ENCODE assay signal across 1 cellular context in the genomic region with DNA sequence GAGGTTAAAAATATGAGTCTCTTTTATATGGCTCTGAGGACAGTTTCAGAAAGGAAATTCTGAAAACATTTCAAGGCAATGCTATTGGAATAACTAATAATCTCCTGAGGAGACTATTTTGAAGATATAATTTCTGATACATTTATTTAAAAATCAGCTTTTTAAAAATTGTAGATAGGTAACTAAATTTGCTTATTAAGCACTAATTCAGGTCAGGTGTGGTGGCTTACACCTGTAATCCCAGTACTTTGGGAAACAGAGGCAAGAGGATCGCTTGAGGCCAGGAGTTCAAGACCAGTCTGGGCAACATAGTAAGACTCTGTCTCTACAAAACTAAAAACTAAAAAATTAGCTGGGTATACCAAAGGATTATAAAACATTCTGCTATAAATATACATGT.
TF ChIP-seq lines count a peak whose summit lies in the region.

No MANE protein-coding gene starts in this region.

TF ChIP-seq in IMR-90, 13 proteins besides CTCF, POLR2A, EP300 and RAD21:
- TF ChIP-seq, protein P1, sequence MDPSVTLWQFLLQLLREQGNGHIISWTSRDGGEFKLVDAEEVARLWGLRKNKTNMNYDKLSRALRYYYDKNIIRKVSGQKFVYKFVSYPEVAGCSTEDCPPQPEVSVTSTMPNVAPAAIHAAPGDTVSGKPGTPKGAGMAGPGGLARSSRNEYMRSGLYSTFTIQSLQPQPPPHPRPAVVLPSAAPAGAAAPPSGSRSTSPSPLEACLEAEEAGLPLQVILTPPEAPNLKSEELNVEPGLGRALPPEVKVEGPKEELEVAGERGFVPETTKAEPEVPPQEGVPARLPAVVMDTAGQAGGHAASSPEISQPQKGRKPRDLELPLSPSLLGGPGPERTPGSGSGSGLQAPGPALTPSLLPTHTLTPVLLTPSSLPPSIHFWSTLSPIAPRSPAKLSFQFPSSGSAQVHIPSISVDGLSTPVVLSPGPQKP (IDR thresholded peaks at IDR 0.05; ENCODE audit: borderline replicate concordance, low read depth, low read length) = no peak
- TF ChIP-seq MAFK (IDR thresholded peaks at IDR 0.05; ENCODE audit: low read depth, low read length) (peak; percentile 77), MXI1 (IDR thresholded peaks at IDR 0.05; ENCODE audit: borderline replicate concordance, low read depth, low read length) (no peak), MAZ (IDR thresholded peaks at IDR 0.05; ENCODE audit: borderline replicate concordance, low read depth, low read length) (no peak), BHLHE40 (IDR thresholded peaks at IDR 0.05; ENCODE audit: low read depth, low read length) (no peak)
- TF ChIP-seq, protein P2, sequence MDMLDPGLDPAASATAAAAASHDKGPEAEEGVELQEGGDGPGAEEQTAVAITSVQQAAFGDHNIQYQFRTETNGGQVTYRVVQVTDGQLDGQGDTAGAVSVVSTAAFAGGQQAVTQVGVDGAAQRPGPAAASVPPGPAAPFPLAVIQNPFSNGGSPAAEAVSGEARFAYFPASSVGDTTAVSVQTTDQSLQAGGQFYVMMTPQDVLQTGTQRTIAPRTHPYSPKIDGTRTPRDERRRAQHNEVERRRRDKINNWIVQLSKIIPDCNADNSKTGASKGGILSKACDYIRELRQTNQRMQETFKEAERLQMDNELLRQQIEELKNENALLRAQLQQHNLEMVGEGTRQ (IDR thresholded peaks at IDR 0.05; ENCODE audit: low read depth, low read length) = no peak
